ENCODE assay signal across 17 cellular contexts in genomic region chr4:63556332-63556731, GRCh38.
"Had no signal": no experiment of that assay in that cellular context is flagged by ENCODE, and none has a peak within 500 bp of the region (broad histone marks: within the 10 kb centered on the region; RNA-seq: fewer than 3 reads in every experiment).

No MANE protein-coding gene starts in this region.

- H3K9me3 ChIP-seq: pancreas, thoracic aorta had no signal

- H3K27ac Mint-ChIP-seq: activated naive CD4-positive, alpha-beta T cell treated with anti-CD3 and anti-CD28 coated beads, Interleukin-2, amount 10 ng/mL, durations not matched to agents 7 days and 5 days; activated T-helper 2 cell treated with anti-CD3 and anti-CD28 coated beads, Interferon-gamma antibody, Interleukin-2, Interleukin-4, amounts not matched to agents 10 μg/mL and 5 μg/mL and 100 μg/mL, durations not matched to agents 14 hours and 24 hours and 36 hours; memory B cell had no signal

- H3K4me3 Mint-ChIP-seq: activated naive CD4-positive, alpha-beta T cell treated with anti-CD3 and anti-CD28 coated beads, Interleukin-2, amount 10 ng/mL, durations not matched to agents 7 days and 5 days; memory B cell; neural crest cell had no signal

- H3K4me3 ChIP-seq: coronary artery, left ventricle myocardium inferior, pancreas, skin epidermis, stomach, thoracic aorta had no signal

- H3K36me3 Mint-ChIP-seq: activated naive CD4-positive, alpha-beta T cell treated with anti-CD3 and anti-CD28 coated beads, Interleukin-2, amount 10 ng/mL, durations not matched to agents 7 days and 5 days; memory B cell had no signal

- H3K36me3 ChIP-seq: left ventricle myocardium inferior, pancreas, stomach, thoracic aorta had no signal

- H3K27me3 ChIP-seq: pancreas, stomach had no signal

- H3K4me1 Mint-ChIP-seq: activated naive CD4-positive, alpha-beta T cell treated with anti-CD3 and anti-CD28 coated beads, Interleukin-2, amount 10 ng/mL, durations not matched to agents 7 days and 5 days; memory B cell; neural crest cell had no signal

- H3K4me1 ChIP-seq: left ventricle myocardium inferior, pancreas, stomach had no signal

- DNase-seq: activated CD4-positive, alpha-beta T cell treated with anti-CD3 and anti-CD28 coated beads, Interleukin-2, amount 50 U/mL, for 1 hour; activated naive CD4-positive, alpha-beta T cell treated with anti-CD3 and anti-CD28 coated beads, Interleukin-2, amount 10 ng/mL, durations not matched to agents 7 days and 5 days; caudate nucleus; effector CD4-positive, alpha-beta T cell; foreskin melanocyte; head of caudate nucleus; kidney; left ventricle myocardium inferior; pancreas; retina; stomach had no signal

- ATAC-seq: pancreas had no signal

- H3K27ac ChIP-seq: coronary artery, left ventricle myocardium inferior, pancreas, skin epidermis, stomach, thoracic aorta had no signal

- H3K27me3 Mint-ChIP-seq: activated naive CD4-positive, alpha-beta T cell treated with anti-CD3 and anti-CD28 coated beads, Interleukin-2, amount 10 ng/mL, durations not matched to agents 7 days and 5 days; memory B cell had no signal
